ENCODE assay signal across 23 cellular contexts in genomic region chr18:46070232-46070631, GRCh38. TPM values are rescaled to one million over a fixed set of nuclear protein-coding genes. Genes with fewer than 3 reads are reported as not detected.
DNase-seq lines count a peak whose midpoint lies in the region; ATAC-seq, FAIRE-seq and TF ChIP-seq lines count a peak whose summit lies in the region.
"Had no signal": no experiment of that assay in that cellular context is flagged by ENCODE, and none has a peak within 500 bp of the region (broad histone marks: within the 10 kb centered on the region; RNA-seq: fewer than 3 reads in every experiment).

No MANE protein-coding gene starts in this region.

- peak overlapping the region; percentile 87 for H3K27ac ChIP-seq in keratinocyte (ENCODE audit: control insufficient read depth, insufficient read depth, low read length)
- H3K27ac ChIP-seq: C4-2B, PC-9, sigmoid colon, SJCRH30 had no signal

- no peaks in the 10 kb centered on the region for H3K9me1 ChIP-seq in keratinocyte (ENCODE audit: control insufficient read depth, extremely low read depth, insufficient read depth, low read length)

- H3K27me3 ChIP-seq in keratinocyte (ENCODE audit: control insufficient read depth, extremely low read depth, insufficient read depth, low read length), result no peaks in the 10 kb centered on the region
- H3K27me3 ChIP-seq: sigmoid colon, SJCRH30 had no signal

- FAIRE-seq in keratinocyte (lab: Jason Lieb, UNC), result no peak
- FAIRE-seq in H54 (lab: Jason Lieb, UNC), result no peak
- FAIRE-seq: endothelial cell of umbilical vein had no signal

- peaks cover 42% of the 10 kb centered on the region for H3K79me2 ChIP-seq in keratinocyte (ENCODE audit: control insufficient read depth, insufficient read depth, low read length)

- peaks cover 12% of the 10 kb centered on the region for H3K27me3 Mint-ChIP-seq in activated naive CD4-positive, alpha-beta T cell treated with anti-CD3 and anti-CD28 coated beads, Interleukin-2, amount 10 ng/mL, durations not matched to agents 7 days and 5 days
- H3K27me3 Mint-ChIP-seq in activated T-helper 17 cell treated with anti-CD3 and anti-CD28 coated beads, Interleukin-2, amount 50 U/mL, for 72 hours, result no peaks in the 10 kb centered on the region
- H3K27me3 Mint-ChIP-seq: activated CD4-positive, alpha-beta memory T cell treated with anti-CD3 and anti-CD28 coated beads for 36 hours; T-helper 17 cell had no signal

- no peak for TF ChIP-seq POLR2A in H54 (IDR thresholded peaks at IDR 0.05; ENCODE audit: low read depth, low read length)

- CTCF ChIA-PET in activated naive CD4-positive, alpha-beta T cell treated with anti-CD3 and anti-CD28 coated beads, Interleukin-2, amount 10 ng/mL, durations not matched to agents 7 days and 5 days (lab: Charles Lee), result interaction anchor here (0.9 kb wide), 1 partner anchor 34 kb away, joined by 3 read pairs; no protein-coding TSS in a partner anchor

- DNase-seq in activated naive CD4-positive, alpha-beta T cell treated with anti-CD3 and anti-CD28 coated beads, Interleukin-2, amount 10 ng/mL, durations not matched to agents 7 days and 5 days, result no peak
- DNase-seq in activated naive CD4-positive, alpha-beta T cell treated with anti-CD3 and anti-CD28 coated beads, Interleukin-2, amount 50 U/mL, for 72 hours (ENCODE audit: low spot score in 2 of 2), result no peak
- no peak for DNase-seq in keratinocyte (ENCODE audit: low read depth, low spot score)
- no peak for DNase-seq in stimulated activated effector memory CD8-positive, alpha-beta T cell treated with anti-CD3 and anti-CD28 coated beads, Interleukin-12 subunit alpha, Interleukin-12 subunit beta, amount 100 ng/mL, for 72 hours (ENCODE audit: low spot score in 2 of 2)
- no peak for DNase-seq in H54 (ENCODE audit: insufficient read length, low spot score)
- DNase-seq: ACHN, cortex of kidney, H7, NCI-H187 treated with DMSO at 0.1 percent for 48 hours, posterior cingulate gyrus, sigmoid colon, SJCRH30, T-helper 17 cell had no signal

- no peaks in the 10 kb centered on the region for H3K9me3 ChIP-seq in keratinocyte (ENCODE audit: control insufficient read depth, low read depth, low read length)
- H3K9me3 ChIP-seq: sigmoid colon, SJCRH30 had no signal

- no peak for ATAC-seq in activated naive CD4-positive, alpha-beta T cell treated with anti-CD3 and anti-CD28 coated beads, Interleukin-2, amount 50 U/mL, for 72 hours
- no peak for ATAC-seq in activated T-helper 17 cell treated with anti-CD3 and anti-CD28 coated beads, Interleukin-2, amount 50 U/mL, for 72 hours (replicated peaks)
- no peak for ATAC-seq in stimulated activated effector memory CD8-positive, alpha-beta T cell treated with anti-CD3 and anti-CD28 coated beads, Interleukin-12 subunit alpha, Interleukin-12 subunit beta, amount 100 ng/mL, for 72 hours
- ATAC-seq in GM18519 (IDR thresholded peaks at IDR 0.05; ENCODE audit: low FRiP score, unreplicated experiment) (no peak), HG03135 (IDR thresholded peaks at IDR 0.05; ENCODE audit: unreplicated experiment) (no peak)
- ATAC-seq: WTC11 had no signal

- peak overlapping the region; percentile 75 for H3K4me3 Mint-ChIP-seq in activated naive CD4-positive, alpha-beta T cell treated with anti-CD3 and anti-CD28 coated beads, Interleukin-2, amount 10 ng/mL, durations not matched to agents 7 days and 5 days
- peak overlapping the region; percentile 19 for H3K4me3 Mint-ChIP-seq in activated T-helper 17 cell treated with anti-CD3 and anti-CD28 coated beads, Interleukin-2, amount 50 U/mL, for 72 hours
- peak overlapping the region; percentile 60 for H3K4me3 Mint-ChIP-seq in stimulated activated effector memory CD8-positive, alpha-beta T cell treated with anti-CD3 and anti-CD28 coated beads, Interleukin-12 subunit alpha, Interleukin-12 subunit beta, amount 100 ng/mL, for 72 hours
- H3K4me3 Mint-ChIP-seq: WTC11 had no signal

- peaks cover 32% of the 10 kb centered on the region for H3K4me1 ChIP-seq in keratinocyte (ENCODE audit: control insufficient read depth, extremely low read depth, insufficient read depth, low read length)
- H3K4me1 ChIP-seq: SJCRH30 had no signal

- H4K20me1 ChIP-seq in keratinocyte (ENCODE audit: control insufficient read depth, extremely low read depth, insufficient read depth, low read length), result no peaks in the 10 kb centered on the region

- peak overlapping the region in 1 of 3 experiments; percentile 35 for H3K4me3 ChIP-seq in keratinocyte (ENCODE audit: control insufficient read depth in 2 of 3, extremely low read depth in 1 of 3, insufficient read depth in 2 of 3, low read depth in 1 of 3, low read length in 3 of 3)
- H3K4me3 ChIP-seq: lung, PC-9, SJCRH30 had no signal

- H3K4me2 ChIP-seq in keratinocyte (ENCODE audit: control insufficient read depth, extremely low read depth, insufficient read depth, low read depth, low read length), result peak overlapping the region; percentile 94
- H3K4me2 ChIP-seq: PC-9 had no signal

- no peak for TF ChIP-seq CTCF in keratinocyte (optimal IDR thresholded peaks at IDR 0.05 in 1 of 3, IDR thresholded peaks at IDR 0.05 in 1 of 3, conservative IDR thresholded peaks at IDR 0.05 in 1 of 3; ENCODE audit: extremely low read depth in 1 of 3, insufficient read depth in 2 of 3, low read length in 3 of 3)

- dilution Hi-C loops in keratinocyte (cut with MboI; ENCODE audit: extremely low pct_ligation_motif_present, low sequenced_read_pairs), result no loop called here

- H2AFZ ChIP-seq in keratinocyte (ENCODE audit: control insufficient read depth, low read length), result no peak overlapping the region
- H2AFZ ChIP-seq: PC-9 had no signal

- peaks cover 27% of the 10 kb centered on the region for H3K4me1 Mint-ChIP-seq in activated naive CD4-positive, alpha-beta T cell treated with anti-CD3 and anti-CD28 coated beads, Interleukin-2, amount 10 ng/mL, durations not matched to agents 7 days and 5 days
- H3K4me1 Mint-ChIP-seq in activated T-helper 17 cell treated with anti-CD3 and anti-CD28 coated beads, Interleukin-2, amount 50 U/mL, for 72 hours, result peaks cover 22% of the 10 kb centered on the region
- peaks cover 48% of the 10 kb centered on the region for H3K4me1 Mint-ChIP-seq in stimulated activated effector memory CD8-positive, alpha-beta T cell treated with anti-CD3 and anti-CD28 coated beads, Interleukin-12 subunit alpha, Interleukin-12 subunit beta, amount 100 ng/mL, for 72 hours

- no peaks in the 10 kb centered on the region for H3K9me3 Mint-ChIP-seq in activated naive CD4-positive, alpha-beta T cell treated with anti-CD3 and anti-CD28 coated beads, Interleukin-2, amount 10 ng/mL, durations not matched to agents 7 days and 5 days
- no peaks in the 10 kb centered on the region for H3K9me3 Mint-ChIP-seq in activated naive CD4-positive, alpha-beta T cell treated with anti-CD3 and anti-CD28 coated beads, Interleukin-2, amount 50 U/mL, for 72 hours
- no peaks in the 10 kb centered on the region for H3K9me3 Mint-ChIP-seq in activated T-helper 17 cell treated with anti-CD3 and anti-CD28 coated beads, Interleukin-2, amount 50 U/mL, for 72 hours
- H3K9me3 Mint-ChIP-seq in stimulated activated effector memory CD8-positive, alpha-beta T cell treated with anti-CD3 and anti-CD28 coated beads, Interleukin-12 subunit alpha, Interleukin-12 subunit beta, amount 100 ng/mL, for 72 hours, result no peaks in the 10 kb centered on the region
- H3K9me3 Mint-ChIP-seq: activated CD4-positive, alpha-beta memory T cell treated with anti-CD3 and anti-CD28 coated beads for 36 hours; activated T-helper 1 cell treated with anti-CD3 and anti-CD28 coated beads, Interleukin-12 subunit alpha, Interleukin-12 subunit beta, Interleukin-2, Interleukin-4 antibody, amounts not matched to agents 30 ng/mL and 10 ng/mL and 1 ng/mL, durations not matched to agents 14 hours and 24 hours and 36 hours had no signal

- H3K9ac ChIP-seq in keratinocyte (ENCODE audit: control insufficient read depth, extremely low read depth, insufficient read depth, low read length), result no peak overlapping the region

- no peaks in the 10 kb centered on the region for H3K36me3 ChIP-seq in keratinocyte (ENCODE audit: control insufficient read depth in 2 of 2, extremely low read depth in 1 of 2, insufficient read depth in 2 of 2, low read length in 2 of 2)
- H3K36me3 ChIP-seq: sigmoid colon, SJCRH30 had no signal

- H3K27ac Mint-ChIP-seq in activated naive CD4-positive, alpha-beta T cell treated with anti-CD3 and anti-CD28 coated beads, Interleukin-2, amount 10 ng/mL, durations not matched to agents 7 days and 5 days, result no peak overlapping the region
- H3K27ac Mint-ChIP-seq in activated naive CD4-positive, alpha-beta T cell treated with anti-CD3 and anti-CD28 coated beads, Interleukin-2, amount 50 U/mL, for 72 hours, result peak overlapping the region in 1 of 2 donors; percentile 2
- H3K27ac Mint-ChIP-seq in activated T-helper 17 cell treated with anti-CD3 and anti-CD28 coated beads, Interleukin-2, amount 50 U/mL, for 72 hours, result peak overlapping the region; percentile 77
- peak overlapping the region; percentile 20 for H3K27ac Mint-ChIP-seq in stimulated activated effector memory CD8-positive, alpha-beta T cell treated with anti-CD3 and anti-CD28 coated beads, Interleukin-12 subunit alpha, Interleukin-12 subunit beta, amount 100 ng/mL, for 72 hours
- H3K27ac Mint-ChIP-seq: WTC11 had no signal

- no peaks in the 10 kb centered on the region for H3K36me3 Mint-ChIP-seq in activated naive CD4-positive, alpha-beta T cell treated with anti-CD3 and anti-CD28 coated beads, Interleukin-2, amount 10 ng/mL, durations not matched to agents 7 days and 5 days
- no peaks in the 10 kb centered on the region for H3K36me3 Mint-ChIP-seq in activated naive CD4-positive, alpha-beta T cell treated with anti-CD3 and anti-CD28 coated beads, Interleukin-2, amount 50 U/mL, for 72 hours
- no peaks in the 10 kb centered on the region for H3K36me3 Mint-ChIP-seq in activated T-helper 17 cell treated with anti-CD3 and anti-CD28 coated beads, Interleukin-2, amount 50 U/mL, for 72 hours (ENCODE audit: low read depth)
- no peaks in the 10 kb centered on the region for H3K36me3 Mint-ChIP-seq in stimulated activated effector memory CD8-positive, alpha-beta T cell treated with anti-CD3 and anti-CD28 coated beads, Interleukin-12 subunit alpha, Interleukin-12 subunit beta, amount 100 ng/mL, for 72 hours
- H3K36me3 Mint-ChIP-seq: WTC11 had no signal

RNA-seq across cellular contexts. Expression of gene PSTPIP2, which starts 1.8 kb away (rescaled TPM):
- 1 to 10 TPM; 2.9 to 8.3 TPM for total RNA-seq in activated naive CD4-positive, alpha-beta T cell treated with anti-CD3 and anti-CD28 coated beads, Interleukin-2, amount 50 U/mL, for 72 hours
- total RNA-seq in activated T-helper 17 cell treated with anti-CD3 and anti-CD28 coated beads, Interleukin-2, amount 50 U/mL, for 72 hours, result 1 to 10 TPM; 4.3 to 8.1 TPM
- polyA plus RNA-seq in keratinocyte, result 15.4 to 30.8 TPM (median 27.3 TPM) in 3 replicates
- 40.5 TPM for polyA plus RNA-seq in keratinocyte (2011; ENCODE audit: low read depth)
- polyA plus RNA-seq in keratinocyte (2011; cell fraction: cytosol; rRNA removed), result 18.2 and 30.9 TPM in 2 replicates
- polyA plus RNA-seq in keratinocyte (2011; cell fraction: nucleus; rRNA removed), result 22.3 and 24.0 TPM in 2 replicates
- 12.7 and 20.7 TPM in 2 replicates for polyA plus RNA-seq in keratinocyte (2012; ENCODE audit: low replicate concordance)
- 13.2 to 21.0 TPM (median 18.3 TPM) in 3 replicates for polyA minus RNA-seq in keratinocyte
- polyA minus RNA-seq in keratinocyte (2011; cell fraction: cytosol; rRNA and poly(A)+ RNA removed), result 29.9 TPM
- polyA minus RNA-seq in keratinocyte (2011; cell fraction: nucleus; rRNA and poly(A)+ RNA removed), result 11.1 and 19.5 TPM in 2 replicates
- total RNA-seq: PC-9 had no signal

RNA-seq across cellular contexts. Expression of gene ATP5F1A, which starts 27.9 kb away (rescaled TPM):
- total RNA-seq in activated naive CD4-positive, alpha-beta T cell treated with anti-CD3 and anti-CD28 coated beads, Interleukin-2, amount 50 U/mL, for 72 hours, result 100 to 1,000 TPM; 452 to 469 TPM
- 100 to 1,000 TPM; 278 to 511 TPM for total RNA-seq in activated T-helper 17 cell treated with anti-CD3 and anti-CD28 coated beads, Interleukin-2, amount 50 U/mL, for 72 hours
- polyA plus RNA-seq in keratinocyte, result 436 to 621 TPM (median 512 TPM) in 3 replicates
- 295 TPM for polyA plus RNA-seq in keratinocyte (2011; ENCODE audit: low read depth)
- polyA plus RNA-seq in keratinocyte (2011; cell fraction: cytosol; rRNA removed), result 509 and 540 TPM in 2 replicates
- 438 and 582 TPM in 2 replicates for polyA plus RNA-seq in keratinocyte (2011; cell fraction: nucleus; rRNA removed)
- 282 and 369 TPM in 2 replicates for polyA plus RNA-seq in keratinocyte (2012; ENCODE audit: low replicate concordance)
- 310 to 695 TPM (median 626 TPM) in 3 replicates for polyA minus RNA-seq in keratinocyte
- polyA minus RNA-seq in keratinocyte (2011; cell fraction: cytosol; rRNA and poly(A)+ RNA removed), result 576 TPM
- 152 and 249 TPM in 2 replicates for polyA minus RNA-seq in keratinocyte (2011; cell fraction: nucleus; rRNA and poly(A)+ RNA removed)

RNA-seq across cellular contexts. Expression of gene HAUS1, which starts 34.0 kb away (rescaled TPM):
- 10 to 100 TPM; 54.4 to 61.4 TPM for total RNA-seq in activated naive CD4-positive, alpha-beta T cell treated with anti-CD3 and anti-CD28 coated beads, Interleukin-2, amount 50 U/mL, for 72 hours
- total RNA-seq in activated T-helper 17 cell treated with anti-CD3 and anti-CD28 coated beads, Interleukin-2, amount 50 U/mL, for 72 hours, result 10 to 100 TPM; 34.3 to 54.5 TPM
- polyA plus RNA-seq in keratinocyte, result 15.6 to 39.7 TPM (median 39.5 TPM) in 3 replicates
- polyA plus RNA-seq in keratinocyte (2011; ENCODE audit: low read depth), result 17.0 TPM
- 20.8 and 32.5 TPM in 2 replicates for polyA plus RNA-seq in keratinocyte (2011; cell fraction: cytosol; rRNA removed)
- polyA plus RNA-seq in keratinocyte (2011; cell fraction: nucleus; rRNA removed), result 11.6 and 12.3 TPM in 2 replicates
- polyA plus RNA-seq in keratinocyte (2012; ENCODE audit: low replicate concordance), result 6.6 and 19.4 TPM in 2 replicates
- 2.1 to 8.8 TPM (median 3.7 TPM) in 3 replicates for polyA minus RNA-seq in keratinocyte
- 8.1 TPM for polyA minus RNA-seq in keratinocyte (2011; cell fraction: cytosol; rRNA and poly(A)+ RNA removed)
- 1.9 and 7.8 TPM in 2 replicates for polyA minus RNA-seq in keratinocyte (2011; cell fraction: nucleus; rRNA and poly(A)+ RNA removed)

Comparison
In these comparisons a context has a peak if more than half of its experiments do, and no peak if none do; other contexts are left out.
1. H3K4me3 Mint-ChIP-seq: peak in every context shown above with its lines; median percentile 75 in activated naive CD4-positive, alpha-beta T cell treated with anti-CD3 and anti-CD28 coated beads, Interleukin-2, amount 10 ng/mL, durations not matched to agents 7 days and 5 days; 60 in stimulated activated effector memory CD8-positive, alpha-beta T cell treated with anti-CD3 and anti-CD28 coated beads, Interleukin-12 subunit alpha, Interleukin-12 subunit beta, amount 100 ng/mL, for 72 hours; 19 in activated T-helper 17 cell treated with anti-CD3 and anti-CD28 coated beads, Interleukin-2, amount 50 U/mL, for 72 hours.